20 cellular contexts compared by ENCODE assay signal in genomic region chr12:24479131-24479530, GRCh38.
DNase-seq lines count a peak whose midpoint lies in the region; FAIRE-seq and TF ChIP-seq lines count a peak whose summit lies in the region.
"Had no signal": no experiment of that assay in that cellular context is flagged by ENCODE, and none has a peak within 500 bp of the region (broad histone marks: within the 10 kb centered on the region; RNA-seq: fewer than 3 reads in every experiment).

No MANE protein-coding gene starts in this region.

- TF ChIP-seq POLR2A in H54 (IDR thresholded peaks at IDR 0.05; ENCODE audit: low read depth, low read length), result no peak

- peak overlapping the region; percentile 63 for H3K27ac ChIP-seq in SJSA1
- H3K27ac ChIP-seq: PC-9, SK-N-MC had no signal

- DNase-seq in HS-27A (ENCODE audit: low read depth) (peak; percentile 59), SJSA1 (ENCODE audit: low read depth in 1 of 2, low spot score in 2 of 2) (peak in 1 of 2 experiments; percentile 59), iris pigment epithelial cell (ENCODE audit: low read depth) (peak; percentile 86), NCI-H2107 treated with DMSO at 0.1 percent for 48 hours (lab: John Stamatoyannopoulos, UW; ENCODE audit: unreplicated experiment) (no peak), NCI-H748 treated with DMSO at 0.1 percent for 48 hours (lab: John Stamatoyannopoulos, UW) (no peak), H54 (ENCODE audit: insufficient read length, low spot score) (no peak), NK-92 (lab: John Stamatoyannopoulos, UW; ENCODE audit: unreplicated experiment) (no peak)
- DNase-seq: BE2C; CD4-positive, alpha-beta T cell; DMS79; GOT3; NCI-H1436; NCI-H2029; NCI-H2171 treated with DMSO at 0.1 percent for 48 hours; PC-9; T-helper 1 cell had no signal

- H3K27me3 ChIP-seq in SJSA1 (replicated peaks), result no peaks in the 10 kb centered on the region
- H3K27me3 ChIP-seq: BE2C had no signal

- FAIRE-seq in H54 (lab: Jason Lieb, UNC), result no peak
- FAIRE-seq: G401.6, HTR-8/SVneo, K562 had no signal

- H3K36me3 ChIP-seq in SJSA1, result no peaks in the 10 kb centered on the region
- H3K36me3 ChIP-seq: BE2C had no signal

- peaks cover 47% of the 10 kb centered on the region for H3K4me1 ChIP-seq in SJSA1 (replicated peaks)
- H3K4me1 ChIP-seq: BE2C had no signal

- no peak overlapping the region for H3K4me3 ChIP-seq in SJSA1
- H3K4me3 ChIP-seq: K562, PC-9, SK-N-MC had no signal

- no peaks in the 10 kb centered on the region for H3K9me3 ChIP-seq in SJSA1 (replicated peaks)
- H3K9me3 ChIP-seq: BE2C had no signal

Comparison
In these comparisons a context has a peak if more than half of its experiments do, and no peak if none do; other contexts are left out.
1. DNase-seq: peak in HS-27A (single experiment) and iris pigment epithelial cell (single experiment); none in NCI-H2107 treated with DMSO at 0.1 percent for 48 hours (single experiment), NCI-H748 treated with DMSO at 0.1 percent for 48 hours (single experiment), H54 (single experiment) and NK-92 (single experiment).